16 cellular contexts compared by ENCODE assay signal in genomic region chr1:59499273-59499955, GRCh38.
DNase-seq lines count a peak whose midpoint lies in the region; ATAC-seq and TF ChIP-seq lines count a peak whose summit lies in the region.
"Had no signal": no experiment of that assay in that cellular context is flagged by ENCODE, and none has a peak within 500 bp of the region (broad histone marks: within the 10 kb centered on the region; RNA-seq: fewer than 3 reads in every experiment).

No MANE protein-coding gene starts in this region.

- H3K36me3 ChIP-seq in SJCRH30 (no peaks in the 10 kb centered on the region), neutrophil (no peaks in the 10 kb centered on the region), esophagus muscularis mucosa (no peaks in the 10 kb centered on the region), MM.1S (replicated peaks; ENCODE audit: insufficient read depth, low read length) (no peaks in the 10 kb centered on the region)
- H3K36me3 ChIP-seq: MG63, upper lobe of right lung had no signal

- no peak overlapping the region for H3K4me3 ChIP-seq in SJCRH30
- H3K4me3 ChIP-seq in fibroblast of the aortic adventitia (ENCODE audit: low read depth, low read length), result no peak overlapping the region
- no peak overlapping the region for H3K4me3 ChIP-seq in neutrophil (ENCODE audit: low read depth in 1 of 2, low read length in 1 of 2)
- H3K4me3 ChIP-seq in esophagus muscularis mucosa, result no peak overlapping the region
- H3K4me3 ChIP-seq in MM.1S (ENCODE audit: low read length), result no peak overlapping the region
- H3K4me3 ChIP-seq: MG63, SK-N-MC, upper lobe of right lung had no signal

- DNase-seq in Daoy (ENCODE audit: low read depth) (peak; percentile 66), SJCRH30 (no peak), fibroblast of the aortic adventitia (ENCODE audit: low read depth) (peak; percentile 26), esophagus muscularis mucosa (ENCODE audit: extremely low spot score) (no peak), MM.1S (no peak), T-helper 1 cell (no peak)
- DNase-seq: activated CD4-positive, CD25-positive, alpha-beta regulatory T cell treated with anti-CD3 and anti-CD28 coated beads, Interleukin-2, amount 50 U/mL, for 72 hours; GDM1; glutamatergic neuron; MG63; midbrain; NCI-H774; upper lobe of right lung had no signal

- H3K4me2 ChIP-seq in MM.1S (ENCODE audit: low read depth, low read length), result no peak overlapping the region

- H3K9me3 ChIP-seq in SJCRH30 (replicated peaks), result peaks cover 7% of the 10 kb centered on the region
- H3K9me3 ChIP-seq in neutrophil, result no peaks in the 10 kb centered on the region
- H3K9me3 ChIP-seq in esophagus muscularis mucosa, result peaks cover 0 to 6% (median 0%) of the 10 kb centered on the region in 4 donors
- no peaks in the 10 kb centered on the region for H3K9me3 ChIP-seq in MM.1S (replicated peaks; ENCODE audit: insufficient read depth, low read length)
- H3K9me3 ChIP-seq: MG63, upper lobe of right lung had no signal

- H3K9ac ChIP-seq in MM.1S (ENCODE audit: low read length), result no peak overlapping the region

- no peak for ATAC-seq in GM18858 (IDR thresholded peaks at IDR 0.05; ENCODE audit: unreplicated experiment)

- peak overlapping the region; percentile 46 for H3K27ac ChIP-seq in SJCRH30
- peak overlapping the region; percentile 85 for H3K27ac ChIP-seq in neutrophil
- H3K27ac ChIP-seq in esophagus muscularis mucosa (replicated peaks in 1 of 4), result no peak overlapping the region
- no peak overlapping the region for H3K27ac ChIP-seq in MM.1S (ENCODE audit: low read length)
- H3K27ac ChIP-seq: SK-N-MC, upper lobe of right lung had no signal

- H3F3A ChIP-seq in MM.1S (ENCODE audit: insufficient read depth, low read length), result no peaks in the 10 kb centered on the region

- no peaks in the 10 kb centered on the region for H3K79me2 ChIP-seq in MM.1S (ENCODE audit: low read length)

- TF ChIP-seq CTCF in fibroblast of the aortic adventitia (IDR thresholded peaks at IDR 0.05; ENCODE audit: insufficient read depth, low read length), result no peak
- no peak for TF ChIP-seq CTCF in neutrophil (IDR thresholded peaks at IDR 0.05)
- TF ChIP-seq CTCF in esophagus muscularis mucosa (IDR thresholded peaks at IDR 0.05), result no peak
- no peak for TF ChIP-seq CTCF in MM.1S (IDR thresholded peaks at IDR 0.05; ENCODE audit: low read length)

- TF ChIP-seq POLR2A in esophagus muscularis mucosa (IDR thresholded peaks at IDR 0.05; ENCODE audit: low read depth), result no peak

- no peaks in the 10 kb centered on the region for H3K9me2 ChIP-seq in MM.1S (replicated peaks; ENCODE audit: insufficient read depth, low read length)

- intact Hi-C loops in esophagus muscularis mucosa (cut with DNase I), result no loop called here

- WGBS in esophagus muscularis mucosa, result 90% methylated on average over 5 of the region's 5 CpGs

- H3K4me1 ChIP-seq in SJCRH30 (peaks cover 31% of the 10 kb centered on the region), neutrophil (ENCODE audit: control insufficient read depth in 1 of 2, insufficient read depth in 1 of 2, low read depth in 1 of 2, low read length in 1 of 2) (peaks cover 45 to 61% of the 10 kb centered on the region in 2 experiments), esophagus muscularis mucosa (peaks cover 0 to 19% (median 10%) of the 10 kb centered on the region in 4 donors), MM.1S (ENCODE audit: low read length) (peaks cover 28% of the 10 kb centered on the region; the same call in 1 of the 2 replicates)

- no peaks in the 10 kb centered on the region for H4K20me1 ChIP-seq in MM.1S (ENCODE audit: insufficient read depth, low read length)

- H3K27me3 ChIP-seq in SJCRH30 (no peaks in the 10 kb centered on the region), neutrophil (no peaks in the 10 kb centered on the region), esophagus muscularis mucosa (no peaks in the 10 kb centered on the region), MM.1S (replicated peaks; ENCODE audit: insufficient read depth, low read length) (no peaks in the 10 kb centered on the region)
- H3K27me3 ChIP-seq: MG63, upper lobe of right lung had no signal

- TF ChIP-seq EP300 in esophagus muscularis mucosa (IDR thresholded peaks at IDR 0.05), result no peak

- no peak overlapping the region for H2AFZ ChIP-seq in MM.1S (ENCODE audit: low read length)

Comparison
In these comparisons a context has a peak if more than half of its experiments do, and no peak if none do; other contexts are left out.
1. DNase-seq: peak in Daoy (single experiment) and fibroblast of the aortic adventitia (single experiment); none in SJCRH30 (0 of 2), esophagus muscularis mucosa (single experiment), MM.1S (single experiment) and T-helper 1 cell (0 of 5).
2. H3K27ac ChIP-seq: peak in SJCRH30 (single experiment) and neutrophil (single experiment); none in esophagus muscularis mucosa (0 of 4) and MM.1S (single experiment).